35 cellular contexts compared by ENCODE assay signal in the genomic region with DNA sequence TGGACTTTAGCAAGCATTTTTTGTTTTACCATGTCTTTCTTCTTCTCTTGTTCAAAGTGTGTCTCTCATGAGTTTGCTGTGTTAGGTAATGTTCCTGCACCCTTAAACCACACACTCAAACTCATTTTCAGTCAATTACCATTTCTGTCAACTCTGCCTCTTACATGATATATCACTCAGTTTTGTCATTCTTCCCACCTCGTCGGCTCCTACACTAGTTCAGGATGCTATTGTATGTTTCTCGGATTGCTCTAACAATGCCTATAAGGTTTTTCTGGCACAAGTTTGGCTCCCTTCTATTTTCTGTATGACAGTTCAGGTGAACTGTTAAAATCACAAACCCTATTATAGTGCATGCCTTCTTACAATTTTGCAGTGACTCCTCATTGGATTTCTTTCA.
"Had no signal": no experiment of that assay in that cellular context is flagged by ENCODE, and none has a peak within 500 bp of the region (broad histone marks: within the 10 kb centered on the region; RNA-seq: fewer than 3 reads in every experiment).

No MANE protein-coding gene starts in this region.

- H3K9me3 ChIP-seq: MG63 had no signal

- H3K36me3 ChIP-seq: MG63 had no signal

- DNase-seq: Karpas-422, Kasumi-1, MG63, MM.1S, MV-4-11, NCI-H1048, NCI-H1092, NCI-H1092 treated with DMSO at 0.1 percent for 48 hours, NCI-H1105, NCI-H1105 treated with DMSO at 0.1 percent for 48 hours, NCI-H1417, NCI-H1417 treated with DMSO at 0.1 percent for 48 hours, NCI-H1436, NCI-H1436 treated with DMSO at 0.1 percent for 48 hours, NCI-H146, NCI-H1694, NCI-H1694 treated with DMSO at 0.1 percent for 48 hours, NCI-H187, NCI-H187 treated with DMSO at 0.1 percent for 48 hours, NCI-H1930, NCI-H2029, NCI-H2029 treated with DMSO at 0.1 percent for 48 hours, NCI-H2081, NCI-H2081 treated with DMSO at 0.1 percent for 48 hours, NCI-H2107, NCI-H2171, NCI-H2171 treated with DMSO at 0.1 percent for 48 hours, NCI-H2227 treated with DMSO at 0.1 percent for 48 hours, NCI-H226, NCI-H345, NCI-H446, NCI-H446 treated with DMSO at 0.1 percent for 48 hours, NCI-H510A, NCI-H510A treated with DMSO at 0.1 percent for 48 hours, NCI-H524 had no signal

- H3K4me3 ChIP-seq: MG63 had no signal
